In the genomic region with DNA sequence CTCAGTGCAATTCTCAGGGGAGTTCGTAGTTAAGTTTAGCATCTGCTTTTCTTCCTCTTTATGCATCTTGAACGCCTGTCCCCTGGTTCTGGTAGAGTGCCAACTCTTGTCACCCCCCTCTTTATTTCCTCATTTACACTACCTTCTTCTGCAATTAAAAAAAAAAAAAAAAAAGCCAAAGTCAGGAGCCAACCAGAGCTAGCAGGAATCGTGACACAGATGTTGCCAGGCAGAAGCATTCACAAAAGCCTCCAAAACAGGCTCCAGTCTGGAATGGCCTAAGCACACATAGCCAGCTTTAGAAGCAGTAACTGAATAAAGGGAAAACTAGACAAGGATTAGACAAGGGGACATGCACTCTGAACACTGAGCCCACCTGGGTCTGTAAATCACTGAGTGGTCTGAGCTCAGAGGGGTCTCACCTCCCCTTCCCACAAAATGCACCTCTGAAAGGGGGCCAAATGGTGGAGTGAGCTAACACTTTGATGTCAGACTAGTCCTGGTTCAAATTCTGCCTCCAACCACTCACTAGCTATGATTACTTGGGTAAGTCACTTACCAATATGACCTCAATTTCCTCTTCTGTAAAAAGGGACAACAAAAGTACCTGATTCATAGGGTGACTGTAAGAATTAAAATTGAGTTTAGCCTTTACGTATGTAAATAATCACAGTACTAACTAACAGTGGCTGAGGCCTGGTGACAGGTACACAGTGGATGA, we compare ENCODE assay signal across 1 cellular context.
A peak's percentile ranks its signal among the peaks of the same experiment; 100 is the strongest.
TF ChIP-seq lines count a peak whose summit lies in the region.

No MANE protein-coding gene starts in this region.

TF ChIP-seq in HepG2, 621 proteins besides CTCF, POLR2A, EP300 and RAD21:
- TF ChIP-seq GZF1 (CRISPR knock-in tag; IDR thresholded peaks at IDR 0.05) (no peak), KLF11 (CRISPR knock-in tag; IDR thresholded peaks at IDR 0.05) (no peak), MAZ (IDR thresholded peaks at IDR 0.05; ENCODE audit: borderline replicate concordance, low read depth, low read length) (no peak), MAZ (CRISPR knock-in tag; IDR thresholded peaks at IDR 0.05; ENCODE audit: low read depth) (0 out of 2 replicates have a peak, but pooled peaks have one; percentile 19), GTF3A (CRISPR knock-in tag; conservative IDR thresholded peaks at IDR 0.05) (no peak), HNRNPL (IDR thresholded peaks at IDR 0.05; ENCODE audit: low read depth, low read length) (0 out of 2 replicates have a peak, but pooled peaks have one; percentile 27), BHLHE40 (IDR thresholded peaks at IDR 0.05; ENCODE audit: low read length) (0 out of 2 replicates have a peak, but pooled peaks have one; percentile 11), RFXANK (CRISPR knock-in tag; IDR thresholded peaks at IDR 0.05) (peak; percentile 99), ATF1 (CRISPR knock-in tag; IDR thresholded peaks at IDR 0.05) (peak; percentile 93), TBX2 (CRISPR knock-in tag; IDR thresholded peaks at IDR 0.05; ENCODE audit: borderline replicate concordance) (peak; percentile 30; the same call in 1 of the 2 replicates), RFX5 (IDR thresholded peaks at IDR 0.05; ENCODE audit: low read depth, low read length) (peak; percentile 100), U2AF2 (IDR thresholded peaks at IDR 0.05; ENCODE audit: low read depth, low read length) (no peak), CREM (IDR thresholded peaks at IDR 0.05) (peak; percentile 89), CREM (CRISPR knock-in tag; IDR thresholded peaks at IDR 0.05) (no peak), ZNF660 (CRISPR knock-in tag; IDR thresholded peaks at IDR 0.05; ENCODE audit: borderline replicate concordance, low read depth) (no peak), ZNF788 (CRISPR knock-in tag; IDR thresholded peaks at IDR 0.05; ENCODE audit: borderline replicate concordance) (peak; percentile 16; the same call in 1 of the 2 replicates), NFYB (CRISPR knock-in tag; IDR thresholded peaks at IDR 0.05) (peak; percentile 91), RFXAP (CRISPR knock-in tag; IDR thresholded peaks at IDR 0.05; ENCODE audit: borderline replicate concordance) (peak; percentile 100), CREB1 (IDR thresholded peaks at IDR 0.05) (peak; percentile 90), CREB1 (CRISPR knock-in tag; IDR thresholded peaks at IDR 0.05) (peak; percentile 98), ZSCAN31 (CRISPR knock-in tag; IDR thresholded peaks at IDR 0.05; ENCODE audit: low read depth) (no peak), DNMT3B (CRISPR knock-in tag; conservative IDR thresholded peaks at IDR 0.05) (no peak), NFYC (CRISPR knock-in tag; IDR thresholded peaks at IDR 0.05) (peak; percentile 82)
- TF ChIP-seq, protein P1, sequence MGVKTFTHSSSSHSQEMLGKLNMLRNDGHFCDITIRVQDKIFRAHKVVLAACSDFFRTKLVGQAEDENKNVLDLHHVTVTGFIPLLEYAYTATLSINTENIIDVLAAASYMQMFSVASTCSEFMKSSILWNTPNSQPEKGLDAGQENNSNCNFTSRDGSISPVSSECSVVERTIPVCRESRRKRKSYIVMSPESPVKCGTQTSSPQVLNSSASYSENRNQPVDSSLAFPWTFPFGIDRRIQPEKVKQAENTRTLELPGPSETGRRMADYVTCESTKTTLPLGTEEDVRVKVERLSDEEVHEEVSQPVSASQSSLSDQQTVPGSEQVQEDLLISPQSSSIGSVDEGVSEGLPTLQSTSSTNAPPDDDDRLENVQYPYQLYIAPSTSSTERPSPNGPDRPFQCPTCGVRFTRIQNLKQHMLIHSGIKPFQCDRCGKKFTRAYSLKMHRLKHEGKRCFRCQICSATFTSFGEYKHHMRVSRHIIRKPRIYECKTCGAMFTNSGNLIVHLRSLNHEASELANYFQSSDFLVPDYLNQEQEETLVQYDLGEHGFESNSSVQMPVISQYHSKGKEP (CRISPR knock-in tag; IDR thresholded peaks at IDR 0.05), result no peak
- TF ChIP-seq, protein P2, sequence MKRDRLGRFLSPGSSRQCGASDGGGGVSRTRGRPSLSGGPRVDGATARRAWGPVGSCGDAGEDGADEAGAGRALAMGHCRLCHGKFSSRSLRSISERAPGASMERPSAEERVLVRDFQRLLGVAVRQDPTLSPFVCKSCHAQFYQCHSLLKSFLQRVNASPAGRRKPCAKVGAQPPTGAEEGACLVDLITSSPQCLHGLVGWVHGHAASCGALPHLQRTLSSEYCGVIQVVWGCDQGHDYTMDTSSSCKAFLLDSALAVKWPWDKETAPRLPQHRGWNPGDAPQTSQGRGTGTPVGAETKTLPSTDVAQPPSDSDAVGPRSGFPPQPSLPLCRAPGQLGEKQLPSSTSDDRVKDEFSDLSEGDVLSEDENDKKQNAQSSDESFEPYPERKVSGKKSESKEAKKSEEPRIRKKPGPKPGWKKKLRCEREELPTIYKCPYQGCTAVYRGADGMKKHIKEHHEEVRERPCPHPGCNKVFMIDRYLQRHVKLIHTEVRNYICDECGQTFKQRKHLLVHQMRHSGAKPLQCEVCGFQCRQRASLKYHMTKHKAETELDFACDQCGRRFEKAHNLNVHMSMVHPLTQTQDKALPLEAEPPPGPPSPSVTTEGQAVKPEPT (CRISPR knock-in tag; IDR thresholded peaks at IDR 0.05; ENCODE audit: low read depth), result no peak
- TF ChIP-seq, protein P3, sequence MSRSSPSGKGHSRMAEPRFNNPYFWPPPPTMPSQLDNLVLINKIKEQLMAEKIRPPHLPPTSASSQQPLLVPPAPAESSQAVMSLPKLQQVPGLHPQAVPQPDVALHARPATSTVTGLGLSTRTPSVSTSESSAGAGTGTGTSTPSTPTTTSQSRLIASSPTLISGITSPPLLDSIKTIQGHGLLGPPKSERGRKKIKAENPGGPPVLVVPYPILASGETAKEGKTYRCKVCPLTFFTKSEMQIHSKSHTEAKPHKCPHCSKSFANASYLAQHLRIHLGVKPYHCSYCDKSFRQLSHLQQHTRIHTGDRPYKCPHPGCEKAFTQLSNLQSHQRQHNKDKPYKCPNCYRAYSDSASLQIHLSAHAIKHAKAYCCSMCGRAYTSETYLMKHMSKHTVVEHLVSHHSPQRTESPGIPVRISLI (CRISPR knock-in tag; IDR thresholded peaks at IDR 0.05; ENCODE audit: borderline replicate concordance), result peak; percentile 81
- TF ChIP-seq, protein P4, sequence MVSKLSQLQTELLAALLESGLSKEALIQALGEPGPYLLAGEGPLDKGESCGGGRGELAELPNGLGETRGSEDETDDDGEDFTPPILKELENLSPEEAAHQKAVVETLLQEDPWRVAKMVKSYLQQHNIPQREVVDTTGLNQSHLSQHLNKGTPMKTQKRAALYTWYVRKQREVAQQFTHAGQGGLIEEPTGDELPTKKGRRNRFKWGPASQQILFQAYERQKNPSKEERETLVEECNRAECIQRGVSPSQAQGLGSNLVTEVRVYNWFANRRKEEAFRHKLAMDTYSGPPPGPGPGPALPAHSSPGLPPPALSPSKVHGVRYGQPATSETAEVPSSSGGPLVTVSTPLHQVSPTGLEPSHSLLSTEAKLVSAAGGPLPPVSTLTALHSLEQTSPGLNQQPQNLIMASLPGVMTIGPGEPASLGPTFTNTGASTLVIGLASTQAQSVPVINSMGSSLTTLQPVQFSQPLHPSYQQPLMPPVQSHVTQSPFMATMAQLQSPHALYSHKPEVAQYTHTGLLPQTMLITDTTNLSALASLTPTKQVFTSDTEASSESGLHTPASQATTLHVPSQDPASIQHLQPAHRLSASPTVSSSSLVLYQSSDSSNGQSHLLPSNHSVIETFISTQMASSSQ (IDR thresholded peaks at IDR 0.05; ENCODE audit: low read depth), result no peak
- TF ChIP-seq, protein P4 (CRISPR knock-in tag; IDR thresholded peaks at IDR 0.05; ENCODE audit: borderline replicate concordance), result no peak
TF ChIP-seq in HepG2: peak in this region for 14.
